Comparison of ENCODE assay signal across 11 cellular contexts in the genomic region with DNA sequence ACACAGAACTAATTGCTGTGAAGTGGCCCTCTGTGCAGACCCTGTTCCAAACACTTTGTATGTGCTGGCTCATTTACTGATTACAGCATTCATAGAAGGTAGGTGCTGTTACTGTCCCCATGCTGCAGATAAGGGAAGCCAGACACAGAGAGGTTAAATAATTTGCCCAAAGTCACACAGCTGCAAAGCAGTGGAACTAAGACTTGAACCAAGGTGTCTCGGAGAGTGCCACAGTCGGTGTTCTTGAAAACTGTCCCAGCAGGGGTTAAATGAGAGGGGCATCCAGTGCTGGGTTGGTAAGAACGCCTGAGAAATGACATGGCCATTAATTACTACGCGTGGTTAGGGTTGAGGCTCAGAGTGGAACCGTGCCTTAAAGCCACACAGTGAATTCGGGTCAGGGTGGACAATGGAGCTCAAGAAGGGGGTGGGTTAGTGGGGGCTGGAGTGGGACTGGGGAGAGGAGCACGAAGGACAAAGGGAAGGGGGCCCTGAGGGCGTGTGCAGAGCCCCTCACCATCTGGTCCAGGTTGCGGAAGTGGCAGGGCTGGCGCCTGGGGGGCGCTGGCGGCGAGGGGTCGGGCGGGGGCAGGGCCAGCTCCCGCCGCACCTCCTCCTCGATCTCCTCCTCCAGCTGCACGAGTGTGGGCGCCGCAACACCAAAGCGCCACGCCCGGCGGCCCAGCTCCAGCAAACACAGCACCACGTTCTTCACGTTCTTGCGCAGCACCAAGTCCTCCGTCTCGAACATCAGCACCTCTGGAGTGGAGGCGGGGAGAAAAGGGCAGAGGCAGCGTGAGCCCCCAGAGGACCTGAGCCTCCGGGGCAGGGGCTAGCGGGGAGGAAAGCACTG. TPM values are rescaled to one million over a fixed set of nuclear protein-coding genes. Genes with fewer than 3 reads are reported as not detected.
A peak's percentile ranks its signal among the peaks of the same experiment; 100 is the strongest.
DNase-seq lines count a peak whose midpoint lies in the region; ATAC-seq and TF ChIP-seq lines count a peak whose summit lies in the region.
"Had no signal": no experiment of that assay in that cellular context is flagged by ENCODE, and none has a peak within 500 bp of the region (broad histone marks: within the 10 kb centered on the region; RNA-seq: fewer than 3 reads in every experiment).

No MANE protein-coding gene starts in this region.

- H3K4me3 Mint-ChIP-seq in HFFc6 (peak overlapping the region; percentile 43; the same call in 1 of the 2 replicates), chondrocyte (ENCODE audit: unreplicated experiment) (peak overlapping the region; percentile 63)

- H3K9me3 Mint-ChIP-seq in HFFc6: no peaks in the 10 kb centered on the region
- H3K9me3 Mint-ChIP-seq in chondrocyte (ENCODE audit: low read depth): no peaks in the 10 kb centered on the region

- intact Hi-C loops in vagina (cut with DNase I): loop anchor here (5.0 kb wide), 1 partner anchor 137 kb away; no protein-coding TSS in a partner anchor

- H3K36me3 Mint-ChIP-seq in HFFc6 (ENCODE audit: low read depth) (no peaks in the 10 kb centered on the region), chondrocyte (ENCODE audit: low read depth) (no peaks in the 10 kb centered on the region)

- no peak for TF ChIP-seq CTCF in HFFc6 (IDR thresholded peaks at IDR 0.05)
- peak; percentile 15 for TF ChIP-seq CTCF in chondrocyte (IDR thresholded peaks at IDR 0.05)
- TF ChIP-seq CTCF in vagina (IDR thresholded peaks at IDR 0.05): no peak

- H3K27me3 Mint-ChIP-seq in HFFc6 (ENCODE audit: insufficient read depth) (peaks cover 35% of the 10 kb centered on the region), chondrocyte (ENCODE audit: low read depth) (peaks cover 19% of the 10 kb centered on the region)

- DNase-seq in NCI-H2107 treated with DMSO at 0.1 percent for 48 hours (lab: John Stamatoyannopoulos, UW; ENCODE audit: unreplicated experiment): peak; percentile 43
- DNase-seq in NCI-H2107 (lab: John Stamatoyannopoulos, UW): no peak
- no peak for DNase-seq in HFFc6
- no peak for DNase-seq in chondrocyte (ENCODE audit: low spot score)
- DNase-seq in glomerular visceral epithelial cell (ENCODE audit: extremely low spot score): no peak
- DNase-seq in vagina (ENCODE audit: extremely low spot score in 2 of 2): no peak

- H3K4me3 ChIP-seq in neuron (ENCODE audit: low read length) (peak overlapping the region; percentile 19), vagina (no peak overlapping the region)
- H3K4me3 ChIP-seq: GM12878 had no signal

- H3K9me3 ChIP-seq in neuron (ENCODE audit: low read length) (no peaks in the 10 kb centered on the region), vagina (no peaks in the 10 kb centered on the region)
- H3K9me3 ChIP-seq: neutrophil had no signal

- peaks cover 26% of the 10 kb centered on the region for H3K27me3 ChIP-seq in neuron (ENCODE audit: insufficient read depth, low read length)
- H3K27me3 ChIP-seq in vagina: no peaks in the 10 kb centered on the region

- H3K36me3 ChIP-seq in neuron (ENCODE audit: insufficient read depth, low read length) (no peaks in the 10 kb centered on the region), vagina (no peaks in the 10 kb centered on the region)
- H3K36me3 ChIP-seq: neutrophil had no signal

- H3K4me1 ChIP-seq in neuron (ENCODE audit: insufficient read depth, low read length) (peaks cover 8% of the 10 kb centered on the region), vagina (peaks cover 9% of the 10 kb centered on the region)

- TF ChIP-seq POLR2A in vagina (IDR thresholded peaks at IDR 0.05): no peak

- H3K27ac Mint-ChIP-seq in HFFc6: no peak overlapping the region
- H3K27ac Mint-ChIP-seq in chondrocyte (ENCODE audit: unreplicated experiment): no peak overlapping the region

- no peak overlapping the region for H3K27ac ChIP-seq in vagina
- H3K27ac ChIP-seq: neutrophil had no signal

- no peak for ATAC-seq in GM18907 (IDR thresholded peaks at IDR 0.05; ENCODE audit: unreplicated experiment)
- ATAC-seq: GM12878 had no signal

- no peak overlapping the region for H2AFZ ChIP-seq in neuron (ENCODE audit: low read depth, low read length)

- H3K4me1 Mint-ChIP-seq in HFFc6 (ENCODE audit: low read depth) (peaks cover 14% of the 10 kb centered on the region), chondrocyte (ENCODE audit: low read depth) (peaks cover 21% of the 10 kb centered on the region)

RNA-seq across cellular contexts. Expression of gene GAS2L2, which starts 3.3 kb away (rescaled TPM):
- not detected for total RNA-seq in HFFc6 (2021; fragmentation: NEBNext Ultra II Directional; extraction: Animal tissue kit (Norgen Biotek cat#: 25700))
- total RNA-seq in chondrocyte (not detected in 3 replicates), vagina (not detected)
- total RNA-seq: GM12878, NCI-H460 had no signal

RNA-seq across cellular contexts. Expression of gene C17orf50, which starts 10.9 kb away (rescaled TPM):
- total RNA-seq in HFFc6 (2021; fragmentation: NEBNext Ultra II Directional; extraction: Animal tissue kit (Norgen Biotek cat#: 25700)): not detected
- total RNA-seq in chondrocyte (not detected in 3 replicates), vagina (not detected)
- total RNA-seq: GM12878, NCI-H460 had no signal

RNA-seq across cellular contexts. Expression of gene RASL10B, which starts 18.3 kb away (rescaled TPM):
- total RNA-seq in HFFc6 (2021; fragmentation: NEBNext Ultra II Directional; extraction: Animal tissue kit (Norgen Biotek cat#: 25700)): 1 to 10 TPM; 1.7 to 5.0 (median 1.8) TPM
- total RNA-seq in chondrocyte (8.4 to 21.3 TPM (median 19.1 TPM) in 3 replicates), vagina (9.1 TPM)
- total RNA-seq: GM12878 had no signal

RNA-seq across cellular contexts. Expression of gene MMP28, which starts 45.7 kb away (rescaled TPM):
- total RNA-seq in HFFc6 (2021; fragmentation: NEBNext Ultra II Directional; extraction: Animal tissue kit (Norgen Biotek cat#: 25700)): not detected
- 5.1 to 8.6 TPM (median 7.9 TPM) in 3 replicates for total RNA-seq in chondrocyte
- 32.2 TPM for total RNA-seq in vagina
- total RNA-seq: GM12878 had no signal

RNA-seq across cellular contexts. Expression of gene TAF15, which starts 59.5 kb away (rescaled TPM):
- 100 to 1,000 TPM; 132 to 170 (median 146) TPM for total RNA-seq in HFFc6 (2021; fragmentation: NEBNext Ultra II Directional; extraction: Animal tissue kit (Norgen Biotek cat#: 25700))
- 123 to 168 TPM (median 135 TPM) in 3 replicates for total RNA-seq in chondrocyte
- 74.9 TPM for total RNA-seq in vagina
